ENCODE assay signal across 17 cellular contexts in genomic region chr2:170181602-170182001, GRCh38. TPM values are rescaled to one million over a fixed set of nuclear protein-coding genes. Genes with fewer than 3 reads are reported as not detected.
DNase-seq lines count a peak whose midpoint lies in the region; ATAC-seq, FAIRE-seq and TF ChIP-seq lines count a peak whose summit lies in the region.
"Had no signal": no experiment of that assay in that cellular context is flagged by ENCODE, and none has a peak within 500 bp of the region (broad histone marks: within the 10 kb centered on the region; RNA-seq: fewer than 3 reads in every experiment).

No MANE protein-coding gene starts in this region.

- CTCF ChIA-PET in activated naive CD4-positive, alpha-beta T cell treated with anti-CD3 and anti-CD28 coated beads for 36 hours (lab: Charles Lee), result interaction anchor here (1.0 kb wide), 1 partner anchor 15 kb away, joined by 3 read pairs; no protein-coding TSS in a partner anchor

- H3K27ac ChIP-seq in KMS-11, result 0 out of 2 replicates have a peak overlapping the region, but pooled peaks have one; percentile 76
- H3K27ac ChIP-seq in astrocyte (ENCODE audit: low read depth, low read length), result no peak overlapping the region
- H3K27ac ChIP-seq in thyroid gland, result peak overlapping the region in 2 of 3 donors; percentile 95 to 96
- H3K27ac ChIP-seq: A549 had no signal

- peaks cover 9% of the 10 kb centered on the region for H3K9me3 Mint-ChIP-seq in astrocyte (ENCODE audit: unreplicated experiment)
- H3K9me3 Mint-ChIP-seq in mesothelial cell of epicardium, result peaks cover 23% of the 10 kb centered on the region
- peaks cover 6% of the 10 kb centered on the region for H3K9me3 Mint-ChIP-seq in activated naive CD4-positive, alpha-beta T cell treated with anti-CD3 and anti-CD28 coated beads for 36 hours

- DNase-seq in astrocyte (ENCODE audit: low read depth) (no peak), mesothelial cell of epicardium (ENCODE audit: low spot score in 2 of 2, unreplicated experiment in 2 of 2) (no peak), thyroid gland (no peak), SIG-M5 (lab: John Stamatoyannopoulos, UW) (no peak)
- DNase-seq in activated naive CD4-positive, alpha-beta T cell treated with anti-CD3 and anti-CD28 coated beads for 36 hours, result no peak
- DNase-seq: BE2C; Caco-2; CD8-positive, alpha-beta T cell; DMS53 had no signal

- intact Hi-C loops in thyroid gland (cut with DNase I), result no loop called here
- intact Hi-C loops in activated naive CD4-positive, alpha-beta T cell treated with anti-CD3 and anti-CD28 coated beads for 36 hours (cut with micrococcal nuclease), result no loop called here

- H3K4me3 Mint-ChIP-seq in astrocyte (ENCODE audit: unreplicated experiment) (no peak overlapping the region), mesothelial cell of epicardium (peak overlapping the region; percentile 41)
- no peak overlapping the region for H3K4me3 Mint-ChIP-seq in activated naive CD4-positive, alpha-beta T cell treated with anti-CD3 and anti-CD28 coated beads for 36 hours
- H3K4me3 Mint-ChIP-seq: CD14-positive monocyte; CD8-positive, alpha-beta T cell; IgD-negative memory B cell had no signal

- no peak overlapping the region for H3K9ac ChIP-seq in KMS-11
- H3K9ac ChIP-seq in astrocyte (ENCODE audit: low read length), result no peak overlapping the region

- H3K9me3 ChIP-seq in astrocyte (ENCODE audit: insufficient read depth, low read depth, low read length) (no peaks in the 10 kb centered on the region), thyroid gland (no peaks in the 10 kb centered on the region)
- H3K9me3 ChIP-seq: BE2C had no signal

- H3K27me3 ChIP-seq in KMS-11 (ENCODE audit: insufficient read depth, low read depth), result no peaks in the 10 kb centered on the region
- no peaks in the 10 kb centered on the region for H3K27me3 ChIP-seq in astrocyte (ENCODE audit: insufficient read depth, low read length)
- no peaks in the 10 kb centered on the region for H3K27me3 ChIP-seq in thyroid gland
- H3K27me3 ChIP-seq: BE2C had no signal

- H3K36me3 ChIP-seq in KMS-11 (ENCODE audit: insufficient read depth), result no peaks in the 10 kb centered on the region
- no peaks in the 10 kb centered on the region for H3K36me3 ChIP-seq in astrocyte (ENCODE audit: insufficient read depth, low read length)
- no peaks in the 10 kb centered on the region for H3K36me3 ChIP-seq in thyroid gland
- H3K36me3 ChIP-seq: BE2C had no signal

- WGBS in thyroid gland, 2 donors, result 95 to 97% methylated on average over 5 of the region's 5 CpGs

- ATAC-seq in GM21723 (IDR thresholded peaks at IDR 0.05; ENCODE audit: unreplicated experiment) (no peak), GM19324 (IDR thresholded peaks at IDR 0.05; ENCODE audit: low FRiP score, unreplicated experiment) (no peak)
- ATAC-seq: A549; CD8-positive, alpha-beta T cell had no signal

- H3K4me1 ChIP-seq in KMS-11 (ENCODE audit: low read depth, poor library complexity, severe bottlenecking) (peaks cover 61% of the 10 kb centered on the region), astrocyte (ENCODE audit: insufficient read depth, low read length) (no peaks in the 10 kb centered on the region), thyroid gland (peaks cover 21 to 24% of the 10 kb centered on the region in 2 donors)
- H3K4me1 ChIP-seq: Caco-2 had no signal

- H3K79me2 ChIP-seq in KMS-11 (ENCODE audit: insufficient read depth, low read depth) (no peaks in the 10 kb centered on the region), astrocyte (ENCODE audit: insufficient read depth, low read length) (no peaks in the 10 kb centered on the region)

- H3K4me1 Mint-ChIP-seq in astrocyte (ENCODE audit: low read depth, unreplicated experiment) (peaks cover 14% of the 10 kb centered on the region), mesothelial cell of epicardium (peaks cover 42% of the 10 kb centered on the region)
- H3K4me1 Mint-ChIP-seq in activated naive CD4-positive, alpha-beta T cell treated with anti-CD3 and anti-CD28 coated beads for 36 hours (ENCODE audit: low read depth), result peaks cover 7% of the 10 kb centered on the region
- H3K4me1 Mint-ChIP-seq: CD14-positive monocyte had no signal

- H3K27me3 Mint-ChIP-seq in astrocyte (ENCODE audit: low read depth, unreplicated experiment) (no peaks in the 10 kb centered on the region), mesothelial cell of epicardium (ENCODE audit: low read depth) (no peaks in the 10 kb centered on the region)
- no peaks in the 10 kb centered on the region for H3K27me3 Mint-ChIP-seq in activated naive CD4-positive, alpha-beta T cell treated with anti-CD3 and anti-CD28 coated beads for 36 hours (ENCODE audit: low read depth)
- H3K27me3 Mint-ChIP-seq: IgD-negative memory B cell had no signal

- TF ChIP-seq POLR2A in thyroid gland (IDR thresholded peaks at IDR 0.05), result no peak

- no peak overlapping the region for H2AFZ ChIP-seq in KMS-11 (ENCODE audit: low read depth)
- no peak overlapping the region for H2AFZ ChIP-seq in astrocyte (ENCODE audit: low read depth, low read length)

- H4K20me1 ChIP-seq in KMS-11 (ENCODE audit: insufficient read depth) (no peaks in the 10 kb centered on the region), astrocyte (ENCODE audit: insufficient read depth, low read length) (no peaks in the 10 kb centered on the region)

- H3K4me3 ChIP-seq in KMS-11 (IDR thresholded peaks at IDR 0.05; ENCODE audit: insufficient read depth, low read depth, low read length), result no peak overlapping the region
- H3K4me3 ChIP-seq in astrocyte (ENCODE audit: insufficient read depth, low read depth, low read length), result no peak overlapping the region
- no peak overlapping the region for H3K4me3 ChIP-seq in thyroid gland (replicated peaks in 1 of 3)
- H3K4me3 ChIP-seq: A549 had no signal

- TF ChIP-seq CTCF in KMS-11 (conservative IDR thresholded peaks at IDR 0.05; ENCODE audit: low read depth, low read length) (no peak), astrocyte (IDR thresholded peaks at IDR 0.05; ENCODE audit: insufficient read depth, low read depth, low read length) (no peak), mesothelial cell of epicardium (IDR thresholded peaks at IDR 0.05; ENCODE audit: unreplicated experiment) (no peak), thyroid gland (IDR thresholded peaks at IDR 0.05) (no peak)

- no peaks in the 10 kb centered on the region for H3K36me3 Mint-ChIP-seq in astrocyte (ENCODE audit: low read depth, unreplicated experiment)
- H3K36me3 Mint-ChIP-seq in mesothelial cell of epicardium, result peaks cover 22% of the 10 kb centered on the region
- no peaks in the 10 kb centered on the region for H3K36me3 Mint-ChIP-seq in activated naive CD4-positive, alpha-beta T cell treated with anti-CD3 and anti-CD28 coated beads for 36 hours (ENCODE audit: low read depth)
- H3K36me3 Mint-ChIP-seq: CD14-positive monocyte; CD8-positive, alpha-beta T cell; IgD-negative memory B cell had no signal

- H3K4me2 ChIP-seq in KMS-11 (peak overlapping the region; percentile 89; the same call in 1 of the 2 replicates), astrocyte (ENCODE audit: low read length) (no peak overlapping the region)
- H3K4me2 ChIP-seq: A549 had no signal

- peak; percentile 20 for FAIRE-seq in astrocyte (lab: Jason Lieb, UNC)
- FAIRE-seq: A549, H54 had no signal

- H3K27ac Mint-ChIP-seq in astrocyte (ENCODE audit: unreplicated experiment) (no peak overlapping the region), mesothelial cell of epicardium (peak overlapping the region; percentile 59)
- H3K27ac Mint-ChIP-seq in activated naive CD4-positive, alpha-beta T cell treated with anti-CD3 and anti-CD28 coated beads for 36 hours, result no peak overlapping the region
- H3K27ac Mint-ChIP-seq: CD14-positive monocyte; CD8-positive, alpha-beta T cell; IgD-negative memory B cell had no signal

RNA-seq across cellular contexts. Expression of gene MYO3B, which starts 3.7 kb away (rescaled TPM):
- total RNA-seq in astrocyte (not detected in 2 replicates), mesothelial cell of epicardium (8.9 to 9.1 TPM (median 9.1 TPM) in 3 replicates), thyroid gland (1 to 10 TPM; 6.0 to 7.4 (median 7.2) TPM)
- under 1 TPM in 1 of 2 experiments, not detected in 1; 0.17 TPM for total RNA-seq in activated naive CD4-positive, alpha-beta T cell treated with anti-CD3 and anti-CD28 coated beads for 36 hours
- total RNA-seq: CD8-positive, alpha-beta T cell; Daoy had no signal
